ENCODE assay signal across 18 cellular contexts in genomic region chr16:52561910-52562741, GRCh38. TPM values are rescaled to one million over a fixed set of nuclear protein-coding genes. Genes with fewer than 3 reads are reported as not detected.
DNase-seq lines count a peak whose midpoint lies in the region; ATAC-seq and FAIRE-seq lines count a peak whose summit lies in the region.
"Had no signal": no experiment of that assay in that cellular context is flagged by ENCODE, and none has a peak within 500 bp of the region (broad histone marks: within the 10 kb centered on the region; RNA-seq: fewer than 3 reads in every experiment).

No MANE protein-coding gene starts in this region.

- POLR2A ChIA-PET in naive thymus-derived CD8-positive, alpha-beta T cell (lab: Charles Lee): no interaction called here

- FAIRE-seq in frontal cortex (lab: Jason Lieb, UNC): no peak
- FAIRE-seq: endometrium had no signal

- no peaks in the 10 kb centered on the region for H3K27me3 ChIP-seq in mucosa of stomach (ENCODE audit: control insufficient read depth, insufficient read depth, low read length)

- H3K27ac Mint-ChIP-seq in naive thymus-derived CD8-positive, alpha-beta T cell: no peak overlapping the region
- no peak overlapping the region for H3K27ac Mint-ChIP-seq in activated T-helper 2 cell treated with anti-CD3 and anti-CD28 coated beads, Interferon-gamma antibody, Interleukin-2, Interleukin-4, amounts not matched to agents 10 μg/mL and 5 μg/mL and 100 μg/mL, durations not matched to agents 14 hours and 24 hours and 36 hours
- H3K27ac Mint-ChIP-seq: activated T-cell treated with anti-CD3 and anti-CD28 coated beads, Interleukin-2, amount 50 U/mL, for 24 hours; immature natural killer cell; T-helper 1 cell treated with Interleukin-12 subunit alpha and Interleukin-12 subunit beta and Interleukin-4 antibody, amounts not matched to agents 30 μg/mL and 1 μg/mL, for 36 hours had no signal

- H3K4me1 Mint-ChIP-seq in naive thymus-derived CD8-positive, alpha-beta T cell: no peaks in the 10 kb centered on the region
- no peaks in the 10 kb centered on the region for H3K4me1 Mint-ChIP-seq in activated T-helper 2 cell treated with anti-CD3 and anti-CD28 coated beads, Interferon-gamma antibody, Interleukin-2, Interleukin-4, amounts not matched to agents 10 μg/mL and 5 μg/mL and 100 μg/mL, durations not matched to agents 14 hours and 24 hours and 36 hours (ENCODE audit: low read depth)
- H3K4me1 Mint-ChIP-seq: immature natural killer cell had no signal

- H3K9me3 Mint-ChIP-seq in naive thymus-derived CD8-positive, alpha-beta T cell: peaks cover 0 to 19% (median under 1%) of the 10 kb centered on the region in 9 donors
- H3K9me3 Mint-ChIP-seq in activated T-helper 2 cell treated with anti-CD3 and anti-CD28 coated beads, Interferon-gamma antibody, Interleukin-2, Interleukin-4, amounts not matched to agents 10 μg/mL and 5 μg/mL and 100 μg/mL, durations not matched to agents 14 hours and 24 hours and 36 hours: peaks cover 4% of the 10 kb centered on the region
- H3K9me3 Mint-ChIP-seq: activated T-cell treated with anti-CD3 and anti-CD28 coated beads, Interleukin-2, amount 50 U/mL, for 24 hours; T-helper 1 cell treated with Interleukin-12 subunit alpha and Interleukin-12 subunit beta and Interleukin-4 antibody, amounts not matched to agents 30 μg/mL and 1 μg/mL, for 36 hours had no signal

- peak overlapping the region; percentile 38 for H3K9ac ChIP-seq in mucosa of stomach (ENCODE audit: low read length)
- H3K9ac ChIP-seq: parathyroid adenoma had no signal

- DNase-seq in DMS53 treated with DMSO at 0.1 percent for 48 hours (lab: John Stamatoyannopoulos, UW; ENCODE audit: unreplicated experiment): peak; percentile 92
- peak; percentile 55 for DNase-seq in NCI-H2081 treated with DMSO at 0.1 percent for 48 hours (lab: John Stamatoyannopoulos, UW)
- DNase-seq in SHP77 treated with DMSO at 0.1 percent for 48 hours (lab: John Stamatoyannopoulos, UW): peak; percentile 86
- DNase-seq in naive thymus-derived CD8-positive, alpha-beta T cell: no peak
- DNase-seq in frontal cortex (ENCODE audit: low spot score in 2 of 2): no peak
- DNase-seq in activated T-helper 2 cell treated with anti-CD3 and anti-CD28 coated beads, Interferon-gamma antibody, Interleukin-2, Interleukin-4, amounts not matched to agents 10 μg/mL and 5 μg/mL and 100 μg/mL, durations not matched to agents 14 hours and 24 hours and 36 hours (ENCODE audit: low spot score): no peak
- DNase-seq: activated CD4-positive, alpha-beta T cell treated with anti-CD3 and anti-CD28 coated beads for 48 hours; activated T-cell treated with anti-CD3 and anti-CD28 coated beads, Interleukin-2, amount 50 U/mL, for 24 hours; AML-193; caudate nucleus; immature natural killer cell; spleen had no signal

- peaks cover 0 to 3% (median 0%) of the 10 kb centered on the region in 5 donors for H3K27me3 Mint-ChIP-seq in naive thymus-derived CD8-positive, alpha-beta T cell
- no peaks in the 10 kb centered on the region for H3K27me3 Mint-ChIP-seq in activated T-helper 2 cell treated with anti-CD3 and anti-CD28 coated beads, Interferon-gamma antibody, Interleukin-2, Interleukin-4, amounts not matched to agents 10 μg/mL and 5 μg/mL and 100 μg/mL, durations not matched to agents 14 hours and 24 hours and 36 hours (ENCODE audit: low read depth)
- H3K27me3 Mint-ChIP-seq: activated T-cell treated with anti-CD3 and anti-CD28 coated beads, Interleukin-2, amount 50 U/mL, for 24 hours had no signal

- no peaks in the 10 kb centered on the region for H3K9me3 ChIP-seq in mucosa of stomach (ENCODE audit: control insufficient read depth, low read length)
- H3K9me3 ChIP-seq: spleen had no signal

- intact Hi-C loops in activated T-helper 2 cell treated with anti-CD3 and anti-CD28 coated beads, Interferon-gamma antibody, Interleukin-2, Interleukin-4, amounts not matched to agents 10 μg/mL and 5 μg/mL and 100 μg/mL, durations not matched to agents 14 hours and 24 hours and 36 hours (cut with micrococcal nuclease): no loop called here

- H3K4me3 Mint-ChIP-seq in naive thymus-derived CD8-positive, alpha-beta T cell: no peak overlapping the region
- H3K4me3 Mint-ChIP-seq in activated T-helper 2 cell treated with anti-CD3 and anti-CD28 coated beads, Interferon-gamma antibody, Interleukin-2, Interleukin-4, amounts not matched to agents 10 μg/mL and 5 μg/mL and 100 μg/mL, durations not matched to agents 14 hours and 24 hours and 36 hours (ENCODE audit: low read depth): no peak overlapping the region
- H3K4me3 Mint-ChIP-seq: activated T-cell treated with anti-CD3 and anti-CD28 coated beads, Interleukin-2, amount 50 U/mL, for 24 hours; immature natural killer cell; T-helper 1 cell treated with Interleukin-12 subunit alpha and Interleukin-12 subunit beta and Interleukin-4 antibody, amounts not matched to agents 30 μg/mL and 1 μg/mL, for 36 hours had no signal

- H3K4me3 ChIP-seq in mucosa of stomach (ENCODE audit: low read length): no peak overlapping the region
- H3K4me3 ChIP-seq: spleen had no signal

- no peak for ATAC-seq in naive thymus-derived CD8-positive, alpha-beta T cell
- ATAC-seq in HG03045 (IDR thresholded peaks at IDR 0.05; ENCODE audit: unreplicated experiment): no peak

- H3K4me1 ChIP-seq in mucosa of stomach (ENCODE audit: control insufficient read depth, insufficient read depth, low read length): peaks cover 66% of the 10 kb centered on the region
- H3K4me1 ChIP-seq: parathyroid adenoma, spleen had no signal

- H3K36me3 Mint-ChIP-seq in naive thymus-derived CD8-positive, alpha-beta T cell: peaks cover 0 to 9% (median 0%) of the 10 kb centered on the region in 3 donors
- no peaks in the 10 kb centered on the region for H3K36me3 Mint-ChIP-seq in activated T-helper 2 cell treated with anti-CD3 and anti-CD28 coated beads, Interferon-gamma antibody, Interleukin-2, Interleukin-4, amounts not matched to agents 10 μg/mL and 5 μg/mL and 100 μg/mL, durations not matched to agents 14 hours and 24 hours and 36 hours (ENCODE audit: low read depth)
- H3K36me3 Mint-ChIP-seq: immature natural killer cell had no signal

- no peaks in the 10 kb centered on the region for H3K36me3 ChIP-seq in mucosa of stomach (ENCODE audit: control insufficient read depth, insufficient read depth, low read length)
- H3K36me3 ChIP-seq: spleen had no signal

RNA-seq across cellular contexts. Expression of gene TOX3, which starts 15.2 kb away (rescaled TPM):
- not detected for total RNA-seq in naive thymus-derived CD8-positive, alpha-beta T cell
- polyA plus RNA-seq in naive thymus-derived CD8-positive, alpha-beta T cell: not detected
- total RNA-seq in frontal cortex: 18.8 TPM
- total RNA-seq in activated T-helper 2 cell treated with anti-CD3 and anti-CD28 coated beads, Interferon-gamma antibody, Interleukin-2, Interleukin-4, amounts not matched to agents 10 μg/mL and 5 μg/mL and 100 μg/mL, durations not matched to agents 14 hours and 24 hours and 36 hours: not detected in 2 replicates
- total RNA-seq: NCI-H460, spleen had no signal
- polyA plus RNA-seq: immature natural killer cell had no signal

Comparison
In these comparisons a context has a peak if more than half of its experiments do, and no peak if none do; other contexts are left out.
1. DNase-seq: peak in DMS53 treated with DMSO at 0.1 percent for 48 hours (single experiment), NCI-H2081 treated with DMSO at 0.1 percent for 48 hours (single experiment) and SHP77 treated with DMSO at 0.1 percent for 48 hours (single experiment); none in naive thymus-derived CD8-positive, alpha-beta T cell (0 of 10), frontal cortex (0 of 2) and activated T-helper 2 cell treated with anti-CD3 and anti-CD28 coated beads, Interferon-gamma antibody, Interleukin-2, Interleukin-4, amounts not matched to agents 10 μg/mL and 5 μg/mL and 100 μg/mL, durations not matched to agents 14 hours and 24 hours and 36 hours (single experiment).
2. RNA of gene TOX3, which starts 15.2 kb away (total RNA-seq): 18.8 TPM in frontal cortex (single experiment); not detected in naive thymus-derived CD8-positive, alpha-beta T cell and not detected in activated T-helper 2 cell treated with anti-CD3 and anti-CD28 coated beads, Interferon-gamma antibody, Interleukin-2, Interleukin-4, amounts not matched to agents 10 μg/mL and 5 μg/mL and 100 μg/mL, durations not matched to agents 14 hours and 24 hours and 36 hours; every median in the first group is over 10 times any median in the second.